8 cellular contexts compared by ENCODE assay signal in genomic region chr12:66302827-66303169, GRCh38. TPM values are rescaled to one million over a fixed set of nuclear protein-coding genes. Genes with fewer than 3 reads are reported as not detected.
DNase-seq lines count a peak whose midpoint lies in the region; ATAC-seq, FAIRE-seq and TF ChIP-seq lines count a peak whose summit lies in the region.

No MANE protein-coding gene starts in this region.

- H3K4me3 Mint-ChIP-seq in CD4-positive, alpha-beta memory T cell: peak overlapping the region; percentile 87 to 100 (median 98)

- peak overlapping the region; percentile 96 to 99 (median 98) for H3K27ac Mint-ChIP-seq in CD4-positive, alpha-beta memory T cell

- CTCF ChIA-PET in CD4-positive, alpha-beta memory T cell (lab: Charles Lee; ENCODE audit: partially characterized antibody): interaction anchor here (0.8 to 5.7 kb wide), 10 partner anchors 9 to 134 kb away, joined by 3 to 54 read pairs (median 4); no protein-coding TSS in a partner anchor
- CTCF ChIA-PET in endothelial cell of umbilical vein (lab: Charles Lee): interaction anchor here (0.7 to 2.1 kb wide), 11 partner anchors 11 to 1507 kb away, joined by 3 to 14 read pairs (median 5); partner anchors contain the start of gene TMBIM4

- H3K36me3 ChIP-seq in CD4-positive, alpha-beta memory T cell (ENCODE audit: insufficient read depth, low read length): peaks cover 18% of the 10 kb centered on the region
- no peaks in the 10 kb centered on the region for H3K36me3 ChIP-seq in OCI-LY3 (replicated peaks; ENCODE audit: low read depth, low read length)
- no peaks in the 10 kb centered on the region for H3K36me3 ChIP-seq in endothelial cell of umbilical vein (ENCODE audit: control insufficient read depth in 2 of 2, extremely low read depth in 1 of 2, insufficient read depth in 2 of 2, low read length in 2 of 2)
- H3K36me3 ChIP-seq in osteoblast (ENCODE audit: insufficient read depth, low read length): no peaks in the 10 kb centered on the region

- H3K4me2 ChIP-seq in OCI-LY3 (ENCODE audit: low read length) (peak overlapping the region; percentile 49), endothelial cell of umbilical vein (ENCODE audit: insufficient read depth, low read length) (peak overlapping the region; percentile 44), osteoblast (ENCODE audit: insufficient read depth, low read length) (peak overlapping the region; percentile 94)

- no peaks in the 10 kb centered on the region for H3K9me3 ChIP-seq in CD4-positive, alpha-beta memory T cell (ENCODE audit: control insufficient read depth in 1 of 2, low read length in 2 of 2)
- H3K9me3 ChIP-seq in OCI-LY3 (ENCODE audit: insufficient read depth, low read length) (no peaks in the 10 kb centered on the region), endothelial cell of umbilical vein (replicated peaks; ENCODE audit: control insufficient read depth, insufficient read depth, low read length) (no peaks in the 10 kb centered on the region), osteoblast (ENCODE audit: low read depth, low read length) (no peaks in the 10 kb centered on the region)

- BruUV-seq in endothelial cell of umbilical vein (replicated peaks; lab: Mats Ljungman, UMichigan): no TSS peak

- H4K20me1 ChIP-seq in OCI-LY3 (ENCODE audit: insufficient read depth, low read length): no peaks in the 10 kb centered on the region
- H4K20me1 ChIP-seq in endothelial cell of umbilical vein (replicated peaks; ENCODE audit: control insufficient read depth, extremely low read depth, insufficient read depth, low read length): no peaks in the 10 kb centered on the region
- H4K20me1 ChIP-seq in osteoblast (ENCODE audit: insufficient read depth, low read length): no peaks in the 10 kb centered on the region

- TF ChIP-seq POLR2A in endothelial cell of umbilical vein (IDR thresholded peaks at IDR 0.05; ENCODE audit: low read depth, low read length): no peak

- peak overlapping the region; percentile 94 for H3K27ac ChIP-seq in CD4-positive, alpha-beta memory T cell (ENCODE audit: low read depth, low read length)
- H3K27ac ChIP-seq in OCI-LY3 (ENCODE audit: low read length) (peak overlapping the region; percentile 22; the same call in 1 of the 2 replicates), endothelial cell of umbilical vein (ENCODE audit: insufficient read depth, low read depth, low read length) (peak overlapping the region; percentile 29), osteoblast (ENCODE audit: low read depth, low read length) (peak overlapping the region; percentile 73)

- FAIRE-seq in endothelial cell of umbilical vein (lab: Jason Lieb, UNC): no peak

- H3K9me3 Mint-ChIP-seq in CD4-positive, alpha-beta memory T cell: peaks cover 0 to 2% (median 0%) of the 10 kb centered on the region in 8 donors

- no peaks in the 10 kb centered on the region for H3K9me1 ChIP-seq in endothelial cell of umbilical vein (replicated peaks; ENCODE audit: control insufficient read depth, extremely low read depth, insufficient read depth, low read length)

- peak overlapping the region; percentile 66 to 95 for H3K4me3 ChIP-seq in CD4-positive, alpha-beta memory T cell (ENCODE audit: low read length in 2 of 2)
- H3K4me3 ChIP-seq in OCI-LY3 (ENCODE audit: low read length) (peak overlapping the region; percentile 89), endothelial cell of umbilical vein (replicated peaks in 1 of 3; ENCODE audit: insufficient read depth in 1 of 3, low read depth in 1 of 3, low read length in 3 of 3) (peak overlapping the region; percentile 25 to 77 (median 58)), osteoblast (ENCODE audit: insufficient read depth, low read length) (peak overlapping the region; percentile 84)

- H3K79me2 ChIP-seq in OCI-LY3 (ENCODE audit: low read length): no peaks in the 10 kb centered on the region
- no peaks in the 10 kb centered on the region for H3K79me2 ChIP-seq in endothelial cell of umbilical vein (ENCODE audit: control insufficient read depth, insufficient read depth, low read length)
- no peaks in the 10 kb centered on the region for H3K79me2 ChIP-seq in osteoblast (ENCODE audit: insufficient read depth, low read length)

- dilution Hi-C loops in endothelial cell of umbilical vein (cut with MboI; ENCODE audit: extremely low pct_ligation_motif_present, low sequenced_read_pairs): no loop called here

- no peak for ATAC-seq in GM19455 (IDR thresholded peaks at IDR 0.05; ENCODE audit: unreplicated experiment)

- H3K36me3 Mint-ChIP-seq in CD4-positive, alpha-beta memory T cell: peaks cover 22 to 47% of the 10 kb centered on the region in 2 donors

- H3K4me1 Mint-ChIP-seq in CD4-positive, alpha-beta memory T cell: peaks cover 29 to 62% (median 35%) of the 10 kb centered on the region in 4 donors

- H2AFZ ChIP-seq in OCI-LY3 (ENCODE audit: low read depth, low read length): peak overlapping the region; percentile 66
- peak overlapping the region; percentile 80 for H2AFZ ChIP-seq in endothelial cell of umbilical vein (ENCODE audit: low read depth, low read length)
- peak overlapping the region; percentile 100 for H2AFZ ChIP-seq in osteoblast (ENCODE audit: low read length)

- intact Hi-C loops in CD4-positive, alpha-beta memory T cell (cut with micrococcal nuclease): loop anchor here (1.0 to 10.0 kb wide), 5 partner anchors 14 to 1898 kb away; partner anchors contain the start of genes TMBIM4 and XPOT
- intact Hi-C loops in endothelial cell of umbilical vein (cut with micrococcal nuclease): loop anchor here (5.0 kb wide), 1 partner anchor 105 kb away; no protein-coding TSS in a partner anchor

- H3K27me3 Mint-ChIP-seq in CD4-positive, alpha-beta memory T cell: no peaks in the 10 kb centered on the region

- H3K9ac ChIP-seq in OCI-LY3 (ENCODE audit: low read length) (peak overlapping the region; percentile 72), endothelial cell of umbilical vein (replicated peaks; ENCODE audit: extremely low read depth, insufficient read depth, low read length) (peak overlapping the region; percentile 44)

- H3K4me1 ChIP-seq in CD4-positive, alpha-beta memory T cell (ENCODE audit: insufficient read depth, low read length): peaks cover 45% of the 10 kb centered on the region
- H3K4me1 ChIP-seq in OCI-LY3 (ENCODE audit: low read length) (peaks cover 7% of the 10 kb centered on the region; the same call in 1 of the 2 replicates), endothelial cell of umbilical vein (ENCODE audit: control insufficient read depth, extremely low read depth, insufficient read depth, low read length) (no peaks in the 10 kb centered on the region), osteoblast (ENCODE audit: insufficient read depth, low read length) (peaks cover 9% of the 10 kb centered on the region)

- POLR2A ChIA-PET in CD4-positive, alpha-beta memory T cell (lab: Charles Lee; ENCODE audit: partially characterized antibody): interaction anchor here (0.5 to 4.7 kb wide), 19 partner anchors 9 to 1972 kb away, joined by 3 to 144 read pairs (median 6); partner anchors contain the start of genes CAND1, LEMD3, LLPH and TMBIM4
- POLR2A ChIA-PET in endothelial cell of umbilical vein (lab: Charles Lee): no interaction called here

- DNase-seq in CD4-positive, alpha-beta memory T cell: no peak
- no peak for DNase-seq in endothelial cell of umbilical vein (ENCODE audit: low read depth, low spot score)
- peak; percentile 48 for DNase-seq in osteoblast (ENCODE audit: insufficient read length, low spot score, missing footprints)
- DNase-seq in cerebellum (ENCODE audit: low spot score): no peak
- DNase-seq in HUDEP-2 (lab: John Stamatoyannopoulos, UW; ENCODE audit: unreplicated experiment in 76 of 76): no peak
- no peak for DNase-seq in DMS114 treated with DMSO at 0.1 percent for 48 hours (lab: John Stamatoyannopoulos, UW; ENCODE audit: unreplicated experiment)

- no peaks in the 10 kb centered on the region for H3K27me3 ChIP-seq in CD4-positive, alpha-beta memory T cell (ENCODE audit: insufficient read depth, low read length)
- H3K27me3 ChIP-seq in OCI-LY3 (ENCODE audit: low read depth, low read length): peaks cover 16% of the 10 kb centered on the region
- H3K27me3 ChIP-seq in endothelial cell of umbilical vein (ENCODE audit: control insufficient read depth in 2 of 2, insufficient read depth in 2 of 2, low read length in 2 of 2): peaks cover 12 to 17% of the 10 kb centered on the region in 2 experiments
- peaks cover 3% of the 10 kb centered on the region for H3K27me3 ChIP-seq in osteoblast (ENCODE audit: insufficient read depth, low read length)

- TF ChIP-seq CTCF in OCI-LY3 (IDR thresholded peaks at IDR 0.05; ENCODE audit: low read depth, low read length): no peak
- no peak for TF ChIP-seq CTCF in endothelial cell of umbilical vein (IDR thresholded peaks at IDR 0.05; ENCODE audit: extremely low read depth in 1 of 2, insufficient read depth in 1 of 2, low read depth in 1 of 2, low read length in 2 of 2)
- no peak for TF ChIP-seq CTCF in osteoblast (IDR thresholded peaks at IDR 0.05; ENCODE audit: extremely low read depth, low read depth, low read length)

TF ChIP-seq in endothelial cell of umbilical vein, 7 proteins besides CTCF, POLR2A, EP300 and RAD21:
- TF ChIP-seq POLR2AphosphoS5 (IDR thresholded peaks at IDR 0.05; ENCODE audit: insufficient read depth, low read depth, low read length) (no peak), EZH2 (IDR thresholded peaks at IDR 0.05; ENCODE audit: borderline replicate concordance, low read depth, low read length, severe bottlenecking) (no peak), JUN (IDR thresholded peaks at IDR 0.05; ENCODE audit: borderline replicate concordance, insufficient read depth, insufficient read length, low read depth) (no peak), MYC (IDR thresholded peaks at IDR 0.05; ENCODE audit: low read depth, low read length) (no peak), FOS (IDR thresholded peaks at IDR 0.05; ENCODE audit: borderline replicate concordance, insufficient read depth, low read length) (no peak), GATA2 (IDR thresholded peaks at IDR 0.05; ENCODE audit: insufficient read depth, insufficient read length, low read depth, low read length) (no peak)
- TF ChIP-seq, protein P1, sequence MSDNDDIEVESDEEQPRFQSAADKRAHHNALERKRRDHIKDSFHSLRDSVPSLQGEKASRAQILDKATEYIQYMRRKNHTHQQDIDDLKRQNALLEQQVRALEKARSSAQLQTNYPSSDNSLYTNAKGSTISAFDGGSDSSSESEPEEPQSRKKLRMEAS (IDR thresholded peaks at IDR 0.05; ENCODE audit: insufficient read depth, insufficient read length): no peak
TF ChIP-seq in endothelial cell of umbilical vein: peak in this region for 0.

RNA-seq across cellular contexts. Expression of gene HELB, which starts 0.5 kb away (rescaled TPM):
- total RNA-seq in CD4-positive, alpha-beta memory T cell: 10 to 100 TPM; 64.9 to 69.0 TPM
- 10 to 100 TPM; 20.2 to 34.1 TPM for polyA plus RNA-seq in CD4-positive, alpha-beta memory T cell
- total RNA-seq in endothelial cell of umbilical vein (3.4 and 4.0 TPM in 2 replicates), osteoblast (2.2 and 3.2 TPM in 2 replicates), cerebellum (10.6 TPM)
- 0.48 and 0.75 TPM in 2 replicates for polyA plus RNA-seq in endothelial cell of umbilical vein
- polyA plus RNA-seq in endothelial cell of umbilical vein (2011; cell fraction: cytosol; rRNA removed): 0.52 and 0.56 TPM in 2 replicates
- 1.9 and 2.7 TPM in 2 replicates for polyA plus RNA-seq in endothelial cell of umbilical vein (2011; cell fraction: nucleus; rRNA removed)
- polyA plus RNA-seq in endothelial cell of umbilical vein (2012): 0.48 and 0.92 TPM in 2 replicates
- 2.5 and 4.2 TPM in 2 replicates for polyA minus RNA-seq in endothelial cell of umbilical vein
- polyA minus RNA-seq in endothelial cell of umbilical vein (2011; cell fraction: cytosol; rRNA and poly(A)+ RNA removed): 3.3 TPM
- 5.0 and 5.6 TPM in 2 replicates for polyA minus RNA-seq in endothelial cell of umbilical vein (2011; cell fraction: nucleus; rRNA and poly(A)+ RNA removed)

Comparison
In these comparisons a context has a peak if more than half of its experiments do, and no peak if none do; other contexts are left out.
1. H3K27ac ChIP-seq: peak in every context shown above with its lines; median percentile 94 in CD4-positive, alpha-beta memory T cell; 73 in osteoblast; 29 in endothelial cell of umbilical vein; 22 in OCI-LY3.
2. H3K4me2 ChIP-seq: peak in every context shown above with its lines; median percentile 94 in osteoblast; 49 in OCI-LY3; 44 in endothelial cell of umbilical vein.